In the genomic region with DNA sequence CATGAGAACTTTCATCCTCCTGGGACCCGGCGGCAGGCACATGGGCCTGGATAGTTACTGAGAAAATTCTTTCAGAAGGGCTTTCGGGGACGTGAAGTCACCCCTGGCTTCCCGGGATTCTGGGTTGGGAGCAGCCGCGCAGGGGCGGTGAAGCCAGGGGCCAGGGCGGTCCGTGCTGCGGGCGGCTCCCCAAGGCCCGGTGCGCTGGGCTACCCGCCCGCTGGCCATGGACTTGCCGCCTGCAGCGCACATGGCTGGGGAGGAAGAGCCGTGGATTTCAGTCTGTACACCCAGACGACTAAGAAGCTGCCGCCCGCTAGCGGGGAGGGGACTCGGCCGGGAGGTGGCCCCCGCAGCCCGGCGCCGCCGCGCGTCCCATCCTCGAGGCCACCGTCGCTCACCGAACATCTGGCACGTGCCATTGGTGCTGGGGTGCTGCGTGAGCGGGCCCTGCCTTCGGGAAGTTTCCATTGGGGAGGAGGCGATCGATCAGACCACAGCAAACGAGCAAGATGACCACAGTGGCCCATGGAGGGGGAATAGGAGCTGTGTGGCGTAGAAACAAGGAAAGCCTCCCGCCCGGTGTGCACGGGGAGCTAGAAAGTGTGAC, we compare ENCODE assay signal across 9 cellular contexts.
DNase-seq lines count a peak whose midpoint lies in the region; FAIRE-seq and TF ChIP-seq lines count a peak whose summit lies in the region.
"Had no signal": no experiment of that assay in that cellular context is flagged by ENCODE, and none has a peak within 500 bp of the region (broad histone marks: within the 10 kb centered on the region; RNA-seq: fewer than 3 reads in every experiment).

No MANE protein-coding gene starts in this region.

- no peaks in the 10 kb centered on the region for H3K9me3 Mint-ChIP-seq in T-helper 2 cell treated with Interferon-gamma antibody and Interleukin-4, amounts not matched to agents 5 μg/mL and 100 μg/mL, for 36 hours

- H3K4me3 Mint-ChIP-seq in T-helper 2 cell treated with Interferon-gamma antibody and Interleukin-4, amounts not matched to agents 5 μg/mL and 100 μg/mL, for 36 hours, result peak overlapping the region; percentile 46

- no peak for FAIRE-seq in GM12892 (lab: Jason Lieb, UNC)
- FAIRE-seq: urothelium cell line had no signal

- peaks cover 19% of the 10 kb centered on the region for H3K36me3 Mint-ChIP-seq in T-helper 2 cell treated with Interferon-gamma antibody and Interleukin-4, amounts not matched to agents 5 μg/mL and 100 μg/mL, for 36 hours (ENCODE audit: low read depth)

- H3K4me3 ChIP-seq in coronary artery, result peak overlapping the region; percentile 85

- peaks cover 17% of the 10 kb centered on the region for H3K4me1 Mint-ChIP-seq in T-helper 2 cell treated with Interferon-gamma antibody and Interleukin-4, amounts not matched to agents 5 μg/mL and 100 μg/mL, for 36 hours (ENCODE audit: low read depth)

- no peak for TF ChIP-seq POLR2A in GM12892 (IDR thresholded peaks at IDR 0.05; ENCODE audit: low read depth, low read length)

- no peak for TF ChIP-seq CTCF in coronary artery (IDR thresholded peaks at IDR 0.05)

- DNase-seq in T-helper 2 cell treated with Interferon-gamma antibody and Interleukin-4, amounts not matched to agents 5 μg/mL and 100 μg/mL, for 36 hours (ENCODE audit: low spot score), result no peak
- DNase-seq in T-helper 2 cell (no peak), coronary artery (ENCODE audit: low spot score) (no peak), mesenteric fat pad (ENCODE audit: low spot score) (peak; percentile 83), amygdala (lab: John Stamatoyannopoulos, UW) (no peak), cerebellar cortex (ENCODE audit: low spot score) (no peak), GM12892 (ENCODE audit: insufficient read length) (no peak)

- H3K27me3 Mint-ChIP-seq in T-helper 2 cell treated with Interferon-gamma antibody and Interleukin-4, amounts not matched to agents 5 μg/mL and 100 μg/mL, for 36 hours (ENCODE audit: low read depth), result peaks cover 16% of the 10 kb centered on the region

- H3K27ac ChIP-seq in coronary artery (peak overlapping the region; percentile 70 to 89), temporal lobe (ENCODE audit: low read depth, low read length) (peak overlapping the region; percentile 97)

- H3K27ac Mint-ChIP-seq in T-helper 2 cell treated with Interferon-gamma antibody and Interleukin-4, amounts not matched to agents 5 μg/mL and 100 μg/mL, for 36 hours, result no peak overlapping the region
